8 cellular contexts compared by ENCODE assay signal in the genomic region with DNA sequence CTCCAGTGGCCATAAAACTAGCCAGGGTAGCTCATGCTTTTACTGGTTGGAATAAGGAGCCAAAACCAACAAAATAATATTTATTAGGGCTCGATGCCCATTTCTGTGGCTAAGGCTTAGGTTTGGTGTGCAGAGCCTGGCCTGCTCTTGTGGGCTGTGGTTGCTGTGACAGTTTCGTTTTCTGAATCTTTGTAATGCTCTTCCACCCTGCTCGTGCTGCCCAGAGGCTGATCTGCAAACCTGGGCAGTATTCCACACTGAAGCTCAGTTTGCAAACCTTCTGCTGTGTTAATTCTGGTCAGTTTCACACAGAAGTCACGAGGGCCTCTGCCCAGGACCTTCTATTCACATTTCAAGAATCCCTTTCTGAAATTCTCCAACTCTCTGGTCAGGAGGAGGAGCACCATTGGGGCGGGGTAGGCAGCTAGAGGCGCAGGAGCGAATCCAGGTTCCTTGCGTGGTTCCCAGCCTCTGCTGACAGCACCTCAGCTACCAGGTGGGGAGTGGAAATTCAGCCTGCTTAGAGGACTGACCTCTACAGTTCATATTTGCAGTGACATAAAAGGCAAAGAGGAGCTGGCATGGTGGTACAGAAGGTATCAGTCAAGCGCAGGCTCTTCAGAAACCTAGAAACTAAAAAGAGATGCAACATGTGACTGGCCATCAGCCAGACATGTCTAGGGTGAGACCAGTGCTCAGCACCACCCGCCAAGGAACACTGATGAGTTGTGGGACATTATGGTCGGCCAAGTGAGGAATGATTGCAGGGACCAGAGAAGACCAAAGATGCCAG. TPM values are rescaled to one million over a fixed set of nuclear protein-coding genes. Genes with fewer than 3 reads are reported as not detected.
DNase-seq lines count a peak whose midpoint lies in the region; ATAC-seq and TF ChIP-seq lines count a peak whose summit lies in the region.

No MANE protein-coding gene starts in this region.

- no peak overlapping the region for H3K27ac Mint-ChIP-seq in progenitor cell of endocrine pancreas

- H3K9me3 Mint-ChIP-seq in progenitor cell of endocrine pancreas (ENCODE audit: low read depth), result no peaks in the 10 kb centered on the region

- H3K27me3 Mint-ChIP-seq in progenitor cell of endocrine pancreas, result no peaks in the 10 kb centered on the region

- no peaks in the 10 kb centered on the region for H3K9me3 ChIP-seq in cardiac muscle cell (ENCODE audit: low read depth)

- peaks cover 18% of the 10 kb centered on the region for H3K4me1 ChIP-seq in cardiac muscle cell (ENCODE audit: low read depth)

- H3K27ac ChIP-seq in cardiac muscle cell, result peak overlapping the region; percentile 54

- H3K36me3 Mint-ChIP-seq in progenitor cell of endocrine pancreas (ENCODE audit: insufficient read depth), result peaks cover 20% of the 10 kb centered on the region

- no peak overlapping the region for H3K4me3 ChIP-seq in cardiac muscle cell

- H3K36me3 ChIP-seq in cardiac muscle cell, result peaks cover 13% of the 10 kb centered on the region

- no peak for TF ChIP-seq CTCF in cardiac muscle cell (IDR thresholded peaks at IDR 0.05; ENCODE audit: low read depth, low read length)
- no peak for TF ChIP-seq CTCF in progenitor cell of endocrine pancreas (IDR thresholded peaks at IDR 0.05; ENCODE audit: unreplicated experiment)

- H3K4me3 Mint-ChIP-seq in progenitor cell of endocrine pancreas (ENCODE audit: low read depth), result no peak overlapping the region

- ATAC-seq in HG02884 (IDR thresholded peaks at IDR 0.05; ENCODE audit: unreplicated experiment) (no peak), HG03045 (IDR thresholded peaks at IDR 0.05; ENCODE audit: unreplicated experiment) (no peak), GM19035 (IDR thresholded peaks at IDR 0.05; ENCODE audit: unreplicated experiment) (no peak)

- DNase-seq in A172 (ENCODE audit: low spot score) (peak; percentile 38), GM19238 (ENCODE audit: insufficient read length, low spot score) (peak; percentile 64), NCI-H2196 (lab: John Stamatoyannopoulos, UW; ENCODE audit: unreplicated experiment) (peak; percentile 64), cardiac muscle cell (ENCODE audit: low read depth in 1 of 2, low spot score in 1 of 2) (peak in 1 of 2 donors; percentile 61), progenitor cell of endocrine pancreas (ENCODE audit: low spot score, unreplicated experiment) (no peak)

- peaks cover 34% of the 10 kb centered on the region for H3K4me1 Mint-ChIP-seq in progenitor cell of endocrine pancreas (ENCODE audit: low read depth)

- H3K27me3 ChIP-seq in cardiac muscle cell, result no peaks in the 10 kb centered on the region

RNA-seq across cellular contexts. Expression of a gene that starts 14.3 kb away (rescaled TPM):
- 0.05 TPM in 1 of 2 replicates, not detected in the other for total RNA-seq in A172 (2014; rRNA removed; shearing (Covaris generic))
- total RNA-seq in cardiac muscle cell (0.21 TPM in 1 of 2 replicates, not detected in the other), progenitor cell of endocrine pancreas (0.27 TPM in 1 of 2 replicates, not detected in the other)
- 1.4 and 1.9 TPM in 2 replicates for polyA plus RNA-seq in cardiac muscle cell

RNA-seq across cellular contexts. Expression of a gene that starts 18.9 kb away (rescaled TPM):
- total RNA-seq in A172 (2014; rRNA removed; shearing (Covaris generic)), result not detected in 2 replicates
- total RNA-seq in cardiac muscle cell (1.1 and 1.5 TPM in 2 replicates), progenitor cell of endocrine pancreas (0.36 and 0.38 TPM in 2 replicates)
- polyA plus RNA-seq in cardiac muscle cell, result 1.3 and 2.2 TPM in 2 replicates

RNA-seq across cellular contexts. Expression of a gene that starts 26.4 kb away (rescaled TPM):
- total RNA-seq in A172 (2014; rRNA removed; shearing (Covaris generic)), result 64.0 and 65.7 TPM in 2 replicates
- 185 and 187 TPM in 2 replicates for total RNA-seq in cardiac muscle cell
- polyA plus RNA-seq in cardiac muscle cell, result 93.1 and 98.5 TPM in 2 replicates
- total RNA-seq in progenitor cell of endocrine pancreas, result 68.3 and 74.6 TPM in 2 replicates

RNA-seq across cellular contexts. Expression of a gene that starts 38.4 kb away (rescaled TPM):
- 58.7 and 68.1 TPM in 2 replicates for total RNA-seq in A172 (2014; rRNA removed; shearing (Covaris generic))
- 21.2 and 34.6 TPM in 2 replicates for total RNA-seq in cardiac muscle cell
- polyA plus RNA-seq in cardiac muscle cell, result 26.7 and 61.4 TPM in 2 replicates
- 26.2 and 26.5 TPM in 2 replicates for total RNA-seq in progenitor cell of endocrine pancreas
